In genomic region chr11:118980191-118980881, GRCh38 we compare ENCODE assay signal across 11 cellular contexts. TPM values are rescaled to one million over a fixed set of nuclear protein-coding genes. Genes with fewer than 3 reads are reported as not detected.
DNase-seq lines count a peak whose midpoint lies in the region; FAIRE-seq and TF ChIP-seq lines count a peak whose summit lies in the region.
"Had no signal": no experiment of that assay in that cellular context is flagged by ENCODE, and none has a peak within 500 bp of the region (broad histone marks: within the 10 kb centered on the region; RNA-seq: fewer than 3 reads in every experiment).

No MANE protein-coding gene starts in this region.

- H3K9me3 Mint-ChIP-seq in nephron = no peaks in the 10 kb centered on the region
- H3K9me3 Mint-ChIP-seq: central memory CD8-positive, alpha-beta T cell had no signal

- H2AK5ac ChIP-seq in H1 (ENCODE audit: low read depth, low read length) = peak overlapping the region; percentile 4; the same call in 1 of the 2 replicates

- H3K4ac ChIP-seq in H1 (replicated peaks; ENCODE audit: insufficient read length, low read depth, low read length) = no peak overlapping the region

- no peaks in the 10 kb centered on the region for H3K79me1 ChIP-seq in H1 (ENCODE audit: low read depth, low read length)

- H2BK20ac ChIP-seq in H1 (ENCODE audit: low read length) = peak overlapping the region; percentile 52

- H2BK12ac ChIP-seq in H1 (ENCODE audit: low read depth, low read length) = peak overlapping the region; percentile 97

- peak overlapping the region; percentile 62; the same call in 1 of the 2 replicates for H2BK5ac ChIP-seq in H1 (ENCODE audit: low read depth, low read length)

- no peak overlapping the region for H4K91ac ChIP-seq in H1 (replicated peaks; ENCODE audit: insufficient read length, low read length)

- no peak overlapping the region for H3K9ac ChIP-seq in GM23248
- no peak overlapping the region for H3K9ac ChIP-seq in H1 (replicated peaks in 1 of 4; ENCODE audit: extremely low read depth in 1 of 4, low read depth in 3 of 4, low read length in 3 of 4)
- H3K9ac ChIP-seq: BLaER1 treated with 17β-estradiol and CSF1 and Interleukin-3, amounts not matched to agents 10 nM and 100 nM had no signal

- H3K4me3 ChIP-seq in GM23248 = peak overlapping the region; percentile 23; the same call in 1 of the 2 replicates
- peak overlapping the region in 1 of 4 experiments; percentile 1; a peak in 1 of 8 replicates for H3K4me3 ChIP-seq in H1 (ENCODE audit: extremely low read depth in 1 of 4, insufficient read depth in 2 of 4, low read depth in 3 of 4, low read length in 4 of 4)
- H3K4me3 ChIP-seq: BLaER1 treated with 17β-estradiol and CSF1 and Interleukin-3, amounts not matched to agents 10 nM and 100 nM had no signal

- no peak for TF ChIP-seq POLR2A in H1 (IDR thresholded peaks at IDR 0.05; ENCODE audit: control extremely low read depth in 1 of 2, low read depth in 2 of 2, low read length in 2 of 2)

- no peaks in the 10 kb centered on the region for H3K4me1 ChIP-seq in GM23248 (ENCODE audit: insufficient read depth)
- H3K4me1 ChIP-seq in H1 (replicated peaks in 1 of 4; ENCODE audit: control insufficient read depth in 3 of 4, insufficient read depth in 4 of 4, low read length in 3 of 4) = peaks cover 0 to 18% (median 10%) of the 10 kb centered on the region in 4 experiments; a peak in 5 of 7 replicates

- no peaks in the 10 kb centered on the region for H3K36me3 ChIP-seq in GM23248 (ENCODE audit: low read depth)
- H3K36me3 ChIP-seq in H1 (ENCODE audit: control insufficient read depth in 2 of 4, insufficient read depth in 4 of 4, low read length in 3 of 4) = no peaks in the 10 kb centered on the region
- H3K36me3 ChIP-seq: BLaER1 treated with 17β-estradiol and CSF1 and Interleukin-3, amounts not matched to agents 10 nM and 100 nM had no signal

- H3K27me3 ChIP-seq in GM23248 (replicated peaks; ENCODE audit: insufficient read depth) (0 out of 2 replicates have a peak, but pooled peaks cover 4% of the 10 kb centered on the region), H1 (replicated peaks in 1 of 4; ENCODE audit: control insufficient read depth in 3 of 4, extremely low read depth in 1 of 4, insufficient read depth in 3 of 4, low read length in 3 of 4) (peaks cover 0 to 5% (median 0%) of the 10 kb centered on the region in 4 experiments; a peak in 1 of 7 replicates)
- H3K27me3 ChIP-seq: BLaER1 treated with 17β-estradiol and CSF1 and Interleukin-3, amounts not matched to agents 10 nM and 100 nM had no signal

- in situ Hi-C loops in GM23248 (cut with MboI) = no loop called here

- H3K18ac ChIP-seq in H1 (ENCODE audit: extremely low read depth, low read length) = peak overlapping the region; percentile 60; the same call in 1 of the 2 replicates

- no peaks in the 10 kb centered on the region; the same call in 1 of the 2 replicates for H3K23me2 ChIP-seq in H1 (ENCODE audit: low read depth, low read length)

- H3K27ac Mint-ChIP-seq in nephron = peak overlapping the region in 2 of 3 experiments; percentile 38 to 65

- no peak for TF ChIP-seq CTCF in H1 (IDR thresholded peaks at IDR 0.05; ENCODE audit: control extremely low read depth in 1 of 3, insufficient read depth in 1 of 3, low read depth in 1 of 3, low read length in 3 of 3)
- no peak for TF ChIP-seq CTCF in nephron (IDR thresholded peaks at IDR 0.05; ENCODE audit: unreplicated experiment in 3 of 3)

- no peaks in the 10 kb centered on the region for H3F3A ChIP-seq in GM23248 (ENCODE audit: insufficient read depth)

- no peak overlapping the region for H2BK120ac ChIP-seq in H1 (replicated peaks; ENCODE audit: low read depth, low read length)

- H3K36me3 Mint-ChIP-seq in nephron (ENCODE audit: low read depth) = no peaks in the 10 kb centered on the region

- peaks cover 10% of the 10 kb centered on the region for H3K4me1 Mint-ChIP-seq in nephron
- H3K4me1 Mint-ChIP-seq: central memory CD8-positive, alpha-beta T cell had no signal

- H3K79me2 ChIP-seq in GM23248 (ENCODE audit: insufficient read depth) (no peaks in the 10 kb centered on the region), H1 (ENCODE audit: control insufficient read depth in 1 of 2, insufficient read depth in 2 of 2, low read length in 2 of 2) (no peaks in the 10 kb centered on the region)

- CTCF ChIA-PET in H1 (lab: Charles Lee; ENCODE audit: partially characterized antibody) = interaction anchor here (0.9 to 1.2 kb wide), 3 partner anchors 9 to 384 kb away, joined by 3 to 5 read pairs (median 4); no protein-coding TSS in a partner anchor

- H4K5ac ChIP-seq in H1 (ENCODE audit: insufficient read length, low read depth, low read length) = no peak overlapping the region

- no peak for TF ChIP-seq RAD21 in H1 (IDR thresholded peaks at IDR 0.05 in 1 of 2, conservative IDR thresholded peaks at IDR 0.05 in 1 of 2; ENCODE audit: low read depth in 2 of 2, low read length in 2 of 2)

- peaks cover 6% of the 10 kb centered on the region for H3K27me3 Mint-ChIP-seq in nephron (ENCODE audit: low read depth)

- H3K23ac ChIP-seq in H1 (ENCODE audit: insufficient read length) = no peak overlapping the region

- H2AFZ ChIP-seq in GM23248 = peak overlapping the region; percentile 72
- peak overlapping the region; percentile 51; the same call in 1 of the 2 replicates for H2AFZ ChIP-seq in H1 (ENCODE audit: low read length)

- H3K14ac ChIP-seq in H1 (ENCODE audit: insufficient read length) = no peak overlapping the region

- FAIRE-seq in H1 (lab: Jason Lieb, UNC) = no peak
- FAIRE-seq: H54 had no signal

- no peak overlapping the region for H3K56ac ChIP-seq in H1 (replicated peaks; ENCODE audit: insufficient read length, low read depth, low read length)

- H4K20me1 ChIP-seq in GM23248 (ENCODE audit: insufficient read depth) = no peaks in the 10 kb centered on the region
- no peaks in the 10 kb centered on the region for H4K20me1 ChIP-seq in H1 (replicated peaks in 1 of 2; ENCODE audit: control insufficient read depth in 1 of 2, insufficient read depth in 2 of 2, low read length in 2 of 2)
- H4K20me1 ChIP-seq: BLaER1 treated with 17β-estradiol and CSF1 and Interleukin-3, amounts not matched to agents 10 nM and 100 nM had no signal

- no peaks in the 10 kb centered on the region for H3K9me2 ChIP-seq in GM23248 (ENCODE audit: insufficient read depth)

- H3K4me3 Mint-ChIP-seq in nephron = peak overlapping the region in 1 of 3 experiments; percentile 14
- H3K4me3 Mint-ChIP-seq: central memory CD8-positive, alpha-beta T cell had no signal

- peak overlapping the region; percentile 34 for H3K4me2 ChIP-seq in GM23248 (ENCODE audit: unreplicated experiment)
- H3K4me2 ChIP-seq in H1 (ENCODE audit: insufficient read depth in 1 of 2, low read depth in 2 of 2, low read length in 2 of 2) = peak overlapping the region; percentile 35 to 37

- H3K9me3 ChIP-seq in GM23248 (ENCODE audit: low read depth) (no peaks in the 10 kb centered on the region), H1 (ENCODE audit: insufficient read depth in 2 of 2, low read depth in 1 of 2, low read length in 1 of 2) (no peaks in the 10 kb centered on the region)
- H3K9me3 ChIP-seq: BLaER1 treated with 17β-estradiol and CSF1 and Interleukin-3, amounts not matched to agents 10 nM and 100 nM had no signal

- WGBS in GM23248 (ENCODE audit: low coverage in 1 of 2, low lambda C conversion rate in 2 of 2, missing lambda C conversion rate in 2 of 2), 2 experiments = 11 to 14% methylated on average over 21 of the region's 21 CpGs
- WGBS in H1 (ENCODE audit: extremely low coverage in 1 of 2, insufficient coverage in 1 of 2, insufficient read length in 1 of 2, insufficient replicate concordance in 2 of 2, low coverage in 1 of 2, low lambda C conversion rate in 2 of 2, missing lambda C conversion rate in 1 of 2), 2 experiments = 42% methylated on average over 21 of the region's 21 CpGs; no CpG with 5 or more reads in 1 of the 2 experiments

- H3K27ac ChIP-seq in GM23248 = no peak overlapping the region
- no peak overlapping the region for H3K27ac ChIP-seq in H1 (ENCODE audit: low read depth, low read length)
- H3K27ac ChIP-seq: BLaER1 treated with 17β-estradiol and CSF1 and Interleukin-3, amounts not matched to agents 10 nM and 100 nM had no signal

- H2BK15ac ChIP-seq in H1 (ENCODE audit: low read length) = peak overlapping the region; percentile 99

- DNase-seq in GM23248 = peak; percentile 36
- DNase-seq in H1 (ENCODE audit: low read depth in 1 of 2, low spot score in 2 of 2) = peak in 1 of 2 experiments; percentile 59
- DNase-seq in islet precursor cell = no peak
- DNase-seq in NCI-H1694 (lab: John Stamatoyannopoulos, UW) = no peak
- no peak for DNase-seq in DMS114 treated with DMSO at 0.1 percent for 48 hours (lab: John Stamatoyannopoulos, UW; ENCODE audit: unreplicated experiment)
- DNase-seq: NCI-H1930 had no signal

- no peak overlapping the region for H4K8ac ChIP-seq in H1 (ENCODE audit: extremely low read depth, insufficient read depth, low read length)

- POLR2A ChIA-PET in H1 (lab: Charles Lee; ENCODE audit: partially characterized antibody) = interaction anchor here (1.0 to 1.8 kb wide), 5 partner anchors 9 to 51 kb away, joined by 3 to 5 read pairs (median 3); partner anchors contain the start of gene SLC37A4

- no peak for TF ChIP-seq EP300 in H1 (IDR thresholded peaks at IDR 0.05; ENCODE audit: borderline replicate concordance in 1 of 2, low read depth in 2 of 2, low read length in 2 of 2)

RNA-seq across cellular contexts. Expression of gene FOXR1, which starts 8.8 kb away (rescaled TPM):
- total RNA-seq in GM23248 (2014; rRNA removed; shearing (Covaris generic)) = not detected in 2 replicates
- not detected in 2 replicates for polyA plus RNA-seq in GM23248 (2016; fragmentation: Nextera tagmentation; extraction: Ambion mirVana)
- not detected in 2 replicates for total RNA-seq in H1 (2021; fragmentation: NEBNext Ultra II Directional; extraction: Animal tissue kit (Norgen Biotek cat#: 25700))
- polyA plus RNA-seq in H1 (2011; rRNA removed) = not detected in 2 replicates
- polyA plus RNA-seq in H1 (2011; cell fraction: cytosol; rRNA removed) = not detected
- polyA plus RNA-seq in H1 (2011; cell fraction: nucleus; rRNA removed) = not detected
- polyA plus RNA-seq in H1 (2012, experiment 1 of 2) = not detected in 4 replicates
- not detected for polyA plus RNA-seq in H1 (2012, experiment 2 of 2)
- polyA plus RNA-seq in H1 (2013, experiment 1 of 2) = not detected
- not detected for polyA plus RNA-seq in H1 (2013, experiment 2 of 2)
- polyA minus RNA-seq in H1 (2011; rRNA and poly(A)+ RNA removed) = not detected in 2 replicates
- polyA minus RNA-seq in H1 (2011; cell fraction: cytosol; rRNA and poly(A)+ RNA removed) = not detected
- not detected for polyA minus RNA-seq in H1 (2011; cell fraction: nucleus; rRNA and poly(A)+ RNA removed)
- total RNA-seq: renal cortical epithelial cell had no signal

RNA-seq across cellular contexts. Expression of gene CENATAC, which starts 17.6 kb away (rescaled TPM):
- 15.3 and 19.3 TPM in 2 replicates for total RNA-seq in GM23248 (2014; rRNA removed; shearing (Covaris generic))
- 10.4 and 13.1 TPM in 2 replicates for polyA plus RNA-seq in GM23248 (2016; fragmentation: Nextera tagmentation; extraction: Ambion mirVana)
- total RNA-seq in H1 (2021; fragmentation: NEBNext Ultra II Directional; extraction: Animal tissue kit (Norgen Biotek cat#: 25700)) = 33.1 and 36.4 TPM in 2 replicates
- 20.1 and 22.7 TPM in 2 replicates for polyA plus RNA-seq in H1 (2011; rRNA removed)
- polyA plus RNA-seq in H1 (2011; cell fraction: cytosol; rRNA removed) = 27.0 TPM
- 33.9 TPM for polyA plus RNA-seq in H1 (2011; cell fraction: nucleus; rRNA removed)
- 31.1 to 37.2 TPM (median 35.4 TPM) in 4 replicates for polyA plus RNA-seq in H1 (2012, experiment 1 of 2)
- 15.7 TPM for polyA plus RNA-seq in H1 (2012, experiment 2 of 2)
- 41.8 TPM for polyA plus RNA-seq in H1 (2013, experiment 1 of 2)
- polyA plus RNA-seq in H1 (2013, experiment 2 of 2) = 33.2 TPM
- polyA minus RNA-seq in H1 (2011; rRNA and poly(A)+ RNA removed) = 29.4 and 32.4 TPM in 2 replicates
- 18.3 TPM for polyA minus RNA-seq in H1 (2011; cell fraction: cytosol; rRNA and poly(A)+ RNA removed)
- polyA minus RNA-seq in H1 (2011; cell fraction: nucleus; rRNA and poly(A)+ RNA removed) = 50.4 TPM

RNA-seq across cellular contexts. Expression of gene UPK2, which starts 24.2 kb away (rescaled TPM):
- not detected in 2 replicates for total RNA-seq in GM23248 (2014; rRNA removed; shearing (Covaris generic))
- 0.27 and 0.28 TPM in 2 replicates for polyA plus RNA-seq in GM23248 (2016; fragmentation: Nextera tagmentation; extraction: Ambion mirVana)
- total RNA-seq in H1 (2021; fragmentation: NEBNext Ultra II Directional; extraction: Animal tissue kit (Norgen Biotek cat#: 25700)) = not detected in 2 replicates
- 0.76 and 1.8 TPM in 2 replicates for polyA plus RNA-seq in H1 (2011; rRNA removed)
- polyA plus RNA-seq in H1 (2011; cell fraction: cytosol; rRNA removed) = 0.34 TPM
- 0.43 TPM for polyA plus RNA-seq in H1 (2011; cell fraction: nucleus; rRNA removed)
- 0.36 to 0.88 TPM (median 0.56 TPM) in 4 replicates for polyA plus RNA-seq in H1 (2012, experiment 1 of 2)
- 0.21 TPM for polyA plus RNA-seq in H1 (2012, experiment 2 of 2)
- 0.65 TPM for polyA plus RNA-seq in H1 (2013, experiment 1 of 2)
- 0.37 TPM for polyA plus RNA-seq in H1 (2013, experiment 2 of 2)
- polyA minus RNA-seq in H1 (2011; rRNA and poly(A)+ RNA removed) = not detected in 2 replicates
- polyA minus RNA-seq in H1 (2011; cell fraction: cytosol; rRNA and poly(A)+ RNA removed) = not detected
- polyA minus RNA-seq in H1 (2011; cell fraction: nucleus; rRNA and poly(A)+ RNA removed) = not detected

RNA-seq across cellular contexts. Expression of gene RPS25, which starts 37.8 kb away (rescaled TPM):
- 653 and 1,103 TPM in 2 replicates for total RNA-seq in GM23248 (2014; rRNA removed; shearing (Covaris generic))
- polyA plus RNA-seq in GM23248 (2016; fragmentation: Nextera tagmentation; extraction: Ambion mirVana) = 1,202 and 1,239 TPM in 2 replicates
- 1,525 and 1,551 TPM in 2 replicates for total RNA-seq in H1 (2021; fragmentation: NEBNext Ultra II Directional; extraction: Animal tissue kit (Norgen Biotek cat#: 25700))
- 949 and 1,643 TPM in 2 replicates for polyA plus RNA-seq in H1 (2011; rRNA removed)
- polyA plus RNA-seq in H1 (2011; cell fraction: cytosol; rRNA removed) = 2,605 TPM
- 229 TPM for polyA plus RNA-seq in H1 (2011; cell fraction: nucleus; rRNA removed)
- polyA plus RNA-seq in H1 (2012, experiment 1 of 2) = 1,158 to 2,090 TPM (median 1,347 TPM) in 4 replicates
- polyA plus RNA-seq in H1 (2012, experiment 2 of 2) = 3,124 TPM
- 3,101 TPM for polyA plus RNA-seq in H1 (2013, experiment 1 of 2)
- 3,045 TPM for polyA plus RNA-seq in H1 (2013, experiment 2 of 2)
- 94.4 and 132 TPM in 2 replicates for polyA minus RNA-seq in H1 (2011; rRNA and poly(A)+ RNA removed)
- 544 TPM for polyA minus RNA-seq in H1 (2011; cell fraction: cytosol; rRNA and poly(A)+ RNA removed)
- 151 TPM for polyA minus RNA-seq in H1 (2011; cell fraction: nucleus; rRNA and poly(A)+ RNA removed)

RNA-seq across cellular contexts. Expression of gene TRAPPC4, which starts 38.2 kb away (rescaled TPM):
- 70.4 and 90.6 TPM in 2 replicates for total RNA-seq in GM23248 (2014; rRNA removed; shearing (Covaris generic))
- polyA plus RNA-seq in GM23248 (2016; fragmentation: Nextera tagmentation; extraction: Ambion mirVana) (207 and 210 TPM in 2 replicates), H1 (2011; rRNA removed) (223 and 240 TPM in 2 replicates)
- 88.6 and 94.3 TPM in 2 replicates for total RNA-seq in H1 (2021; fragmentation: NEBNext Ultra II Directional; extraction: Animal tissue kit (Norgen Biotek cat#: 25700))
- polyA plus RNA-seq in H1 (2011; cell fraction: cytosol; rRNA removed) = 245 TPM
- 104 TPM for polyA plus RNA-seq in H1 (2011; cell fraction: nucleus; rRNA removed)
- polyA plus RNA-seq in H1 (2012, experiment 1 of 2) = 108 to 134 TPM (median 120 TPM) in 4 replicates
- 19.3 TPM for polyA plus RNA-seq in H1 (2012, experiment 2 of 2)
- 86.2 TPM for polyA plus RNA-seq in H1 (2013, experiment 1 of 2)
- polyA plus RNA-seq in H1 (2013, experiment 2 of 2) = 95.7 TPM
- polyA minus RNA-seq in H1 (2011; rRNA and poly(A)+ RNA removed) = 100 and 133 TPM in 2 replicates
- polyA minus RNA-seq in H1 (2011; cell fraction: cytosol; rRNA and poly(A)+ RNA removed) = 26.9 TPM
- 47.6 TPM for polyA minus RNA-seq in H1 (2011; cell fraction: nucleus; rRNA and poly(A)+ RNA removed)
